ENCODE assay signal across 23 cellular contexts in the genomic region with DNA sequence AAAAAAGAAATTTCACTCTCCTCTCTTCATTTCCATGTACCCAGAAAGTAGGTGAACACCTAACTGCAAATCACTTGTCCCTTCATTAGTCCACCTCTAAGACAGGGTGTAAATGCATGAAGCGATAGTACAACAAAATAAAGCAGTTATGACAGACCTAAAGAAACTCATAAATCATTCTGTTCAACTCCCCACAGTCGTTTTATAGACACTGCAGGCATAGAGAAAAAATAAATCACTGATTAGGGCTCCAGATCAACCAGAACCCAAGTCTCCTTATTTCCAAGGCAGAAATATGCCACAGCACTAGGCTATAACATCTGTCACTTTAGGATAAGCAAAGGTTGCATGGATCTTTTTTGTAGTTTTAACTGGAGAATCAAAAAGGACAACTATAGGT. TPM values are rescaled to one million over a fixed set of nuclear protein-coding genes. Genes with fewer than 3 reads are reported as not detected.
DNase-seq lines count a peak whose midpoint lies in the region; ATAC-seq and TF ChIP-seq lines count a peak whose summit lies in the region.
"Had no signal": no experiment of that assay in that cellular context is flagged by ENCODE, and none has a peak within 500 bp of the region (broad histone marks: within the 10 kb centered on the region; RNA-seq: fewer than 3 reads in every experiment).

No MANE protein-coding gene starts in this region.

- H4K8ac ChIP-seq in mesendoderm (ENCODE audit: low read depth, low read length), result no peak overlapping the region

- H3K4me3 Mint-ChIP-seq in activated T-helper 17 cell treated with anti-CD3 and anti-CD28 coated beads, Interleukin-2, amount 50 U/mL, for 72 hours, result peak overlapping the region; percentile 91
- H3K4me3 Mint-ChIP-seq: neural progenitor cell, WTC11 had no signal

- peak overlapping the region; percentile 89 for H2BK15ac ChIP-seq in mesendoderm (replicated peaks; ENCODE audit: low read depth)

- H3K4me3 ChIP-seq in mesendoderm (ENCODE audit: low read length), result no peak overlapping the region
- H3K4me3 ChIP-seq in tibial nerve, result no peak overlapping the region
- H3K4me3 ChIP-seq: neural progenitor cell had no signal

- H2BK120ac ChIP-seq in mesendoderm (ENCODE audit: low read depth, low read length), result no peak overlapping the region

- no peak overlapping the region for H2AK5ac ChIP-seq in mesendoderm (ENCODE audit: low read length)

- no peaks in the 10 kb centered on the region for H3K27me3 Mint-ChIP-seq in activated T-helper 17 cell treated with anti-CD3 and anti-CD28 coated beads, Interleukin-2, amount 50 U/mL, for 72 hours
- H3K27me3 Mint-ChIP-seq: CD4-positive, CD25-positive, alpha-beta regulatory T cell had no signal

- WGBS in mesendoderm (ENCODE audit: extremely low coverage, insufficient coverage, low lambda C conversion rate), result no CpG with 5 or more reads among the region's 2 CpGs
- WGBS in tibial nerve, 2 donors, result 50 to 54% methylated on average over 2 of the region's 2 CpGs

- H3K27me3 ChIP-seq in mesendoderm (ENCODE audit: insufficient read depth, low read length, poor library complexity) (no peaks in the 10 kb centered on the region), tibial nerve (no peaks in the 10 kb centered on the region)

- H3K9ac ChIP-seq in mesendoderm (ENCODE audit: low read length), result no peak overlapping the region
- H3K9ac ChIP-seq: neural progenitor cell had no signal

- peaks cover 2% of the 10 kb centered on the region for H3K4me1 ChIP-seq in mesendoderm (ENCODE audit: control insufficient read depth, low read depth, low read length)
- peaks cover 0 to 61% (median 11%) of the 10 kb centered on the region in 4 donors for H3K4me1 ChIP-seq in tibial nerve

- peaks cover 44% of the 10 kb centered on the region for H3K79me2 ChIP-seq in mesendoderm (ENCODE audit: control insufficient read depth, insufficient read depth, low read length)

- ATAC-seq in activated T-helper 17 cell treated with anti-CD3 and anti-CD28 coated beads, Interleukin-2, amount 50 U/mL, for 72 hours (replicated peaks), result no peak
- ATAC-seq in HG03135 (IDR thresholded peaks at IDR 0.05; ENCODE audit: unreplicated experiment) (no peak), GM21367 (IDR thresholded peaks at IDR 0.05; ENCODE audit: unreplicated experiment) (no peak)
- ATAC-seq: left lobe of liver, sciatic nerve, WTC11 had no signal

- H3K56ac ChIP-seq in mesendoderm (ENCODE audit: low read length), result no peak overlapping the region

- no peak overlapping the region for H3K23ac ChIP-seq in mesendoderm (ENCODE audit: low read length)

- H3K4ac ChIP-seq in mesendoderm (ENCODE audit: low read depth, low read length), result no peak overlapping the region

- no peak overlapping the region for H3K27ac ChIP-seq in mesendoderm (ENCODE audit: low read depth, low read length)
- H3K27ac ChIP-seq in tibial nerve, result peak overlapping the region; percentile 17 to 97 (median 56)
- H3K27ac ChIP-seq: brain microvascular endothelial cell, HL-60, neural progenitor cell had no signal

- H3K4me2 ChIP-seq in mesendoderm (ENCODE audit: low read length), result no peak overlapping the region
- H3K4me2 ChIP-seq: neural progenitor cell had no signal

- H3K4me1 Mint-ChIP-seq in activated T-helper 17 cell treated with anti-CD3 and anti-CD28 coated beads, Interleukin-2, amount 50 U/mL, for 72 hours, result peaks cover 23% of the 10 kb centered on the region

- no peak for TF ChIP-seq POLR2A in tibial nerve (IDR thresholded peaks at IDR 0.05)

- TF ChIP-seq CTCF in tibial nerve (IDR thresholded peaks at IDR 0.05), result no peak

- no peaks in the 10 kb centered on the region for H3K36me3 ChIP-seq in mesendoderm (ENCODE audit: control insufficient read depth, insufficient read depth, low read length)
- H3K36me3 ChIP-seq in tibial nerve, result no peaks in the 10 kb centered on the region
- H3K36me3 ChIP-seq: brain microvascular endothelial cell, neural progenitor cell had no signal

- DNase-seq in NCI-H2171 treated with DMSO at 0.1 percent for 48 hours (lab: John Stamatoyannopoulos, UW) (peak; percentile 38), NCI-H2171 (lab: John Stamatoyannopoulos, UW) (no peak), mesendoderm (no peak), tibial nerve (ENCODE audit: low spot score in 2 of 2) (no peak), NCI-H128 (lab: John Stamatoyannopoulos, UW; ENCODE audit: unreplicated experiment) (no peak)
- DNase-seq: activated naive CD4-positive, alpha-beta T cell; brain microvascular endothelial cell; CD4-positive, CD25-positive, alpha-beta regulatory T cell; effector memory CD4-positive, alpha-beta T cell; GDM1; Karpas-422; NCI-H1694; NCI-H510A treated with DMSO at 0.1 percent for 48 hours; RPMI8226 had no signal

- H2BK5ac ChIP-seq in mesendoderm (ENCODE audit: low read length), result no peak overlapping the region

- no peaks in the 10 kb centered on the region for H3K36me3 Mint-ChIP-seq in activated T-helper 17 cell treated with anti-CD3 and anti-CD28 coated beads, Interleukin-2, amount 50 U/mL, for 72 hours (ENCODE audit: low read depth)
- H3K36me3 Mint-ChIP-seq: CD4-positive, CD25-positive, alpha-beta regulatory T cell; neural progenitor cell; WTC11 had no signal

- TF ChIP-seq EP300 in tibial nerve (IDR thresholded peaks at IDR 0.05), result no peak

- no peaks in the 10 kb centered on the region for H3K9me3 Mint-ChIP-seq in activated T-helper 17 cell treated with anti-CD3 and anti-CD28 coated beads, Interleukin-2, amount 50 U/mL, for 72 hours
- H3K9me3 Mint-ChIP-seq: CD4-positive, CD25-positive, alpha-beta regulatory T cell; neural progenitor cell; WTC11 had no signal

- H3K18ac ChIP-seq in mesendoderm (ENCODE audit: low read length), result no peak overlapping the region

- H3K79me1 ChIP-seq in mesendoderm (ENCODE audit: low read length), result peaks cover 2% of the 10 kb centered on the region

- H3K27ac Mint-ChIP-seq in activated T-helper 17 cell treated with anti-CD3 and anti-CD28 coated beads, Interleukin-2, amount 50 U/mL, for 72 hours, result no peak overlapping the region
- H3K27ac Mint-ChIP-seq: neural progenitor cell, WTC11 had no signal

- no peak overlapping the region for H4K5ac ChIP-seq in mesendoderm (ENCODE audit: low read length)

- H3K9me3 ChIP-seq in tibial nerve, result no peaks in the 10 kb centered on the region

RNA-seq across cellular contexts. Expression of a gene that starts 3.0 kb away (rescaled TPM):
- 1 to 10 TPM in 1 of 2 donors, under 1 TPM in 1; 0.61 to 8.1 TPM for total RNA-seq in activated T-helper 17 cell treated with anti-CD3 and anti-CD28 coated beads, Interleukin-2, amount 50 U/mL, for 72 hours
- 20.7 TPM for polyA plus RNA-seq in mesendoderm (2013, experiment 1 of 2)
- 20.8 TPM for polyA plus RNA-seq in mesendoderm (2013, experiment 2 of 2)
- 10 to 100 TPM; 12.4 to 32.8 (median 15.0) TPM for total RNA-seq in tibial nerve
- total RNA-seq: A172 had no signal
